ENCODE assay signal across 1 cellular context in the genomic region with DNA sequence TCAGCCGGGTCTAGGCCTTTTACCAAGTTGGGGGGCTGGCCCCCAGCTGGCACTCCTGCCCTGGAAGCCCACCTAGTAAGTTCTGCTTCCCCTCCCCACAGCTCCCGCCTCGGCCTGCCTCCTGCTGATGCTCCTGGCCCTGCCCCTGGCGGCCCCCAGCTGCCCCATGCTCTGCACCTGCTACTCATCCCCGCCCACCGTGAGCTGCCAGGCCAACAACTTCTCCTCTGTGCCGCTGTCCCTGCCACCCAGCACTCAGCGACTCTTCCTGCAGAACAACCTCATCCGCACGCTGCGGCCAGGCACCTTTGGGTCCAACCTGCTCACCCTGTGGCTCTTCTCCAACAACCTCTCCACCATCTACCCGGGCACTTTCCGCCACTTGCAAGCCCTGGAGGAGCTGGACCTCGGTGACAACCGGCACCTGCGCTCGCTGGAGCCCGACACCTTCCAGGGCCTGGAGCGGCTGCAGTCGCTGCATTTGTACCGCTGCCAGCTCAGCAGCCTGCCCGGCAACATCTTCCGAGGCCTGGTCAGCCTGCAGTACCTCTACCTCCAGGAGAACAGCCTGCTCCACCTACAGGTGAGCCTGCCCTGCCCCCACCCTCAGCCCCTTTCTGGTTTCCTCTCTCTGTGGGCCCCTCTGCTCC.
TF ChIP-seq lines count a peak whose summit lies in the region.

No MANE protein-coding gene starts in this region.

TF ChIP-seq in K562, 482 proteins besides CTCF, POLR2A, EP300 and RAD21:
- TF ChIP-seq, protein P1, sequence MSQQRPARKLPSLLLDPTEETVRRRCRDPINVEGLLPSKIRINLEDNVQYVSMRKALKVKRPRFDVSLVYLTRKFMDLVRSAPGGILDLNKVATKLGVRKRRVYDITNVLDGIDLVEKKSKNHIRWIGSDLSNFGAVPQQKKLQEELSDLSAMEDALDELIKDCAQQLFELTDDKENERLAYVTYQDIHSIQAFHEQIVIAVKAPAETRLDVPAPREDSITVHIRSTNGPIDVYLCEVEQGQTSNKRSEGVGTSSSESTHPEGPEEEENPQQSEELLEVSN (IDR thresholded peaks at IDR 0.05; ENCODE audit: borderline replicate concordance in 1 of 2, extremely low read depth in 1 of 2, insufficient read depth in 1 of 2, insufficient read length in 1 of 2, low read depth in 1 of 2, low read length in 1 of 2, poor library complexity in 1 of 2, severe bottlenecking in 1 of 2) = no peak
- TF ChIP-seq ATF1 (CRISPR knock-in tag; IDR thresholded peaks at IDR 0.05) (no peak), ATF1 (tag; IDR thresholded peaks at IDR 0.05) (no peak), CSDE1 (IDR thresholded peaks at IDR 0.05) (no peak), MAZ (CRISPR knock-in tag; conservative IDR thresholded peaks at IDR 0.05 in 1 of 2, IDR thresholded peaks at IDR 0.05 in 1 of 2) (no peak), RBM22 (IDR thresholded peaks at IDR 0.05; ENCODE audit: low read depth, low read length, poor library complexity, severe bottlenecking) (peak; percentile 29), ZNF41 (CRISPR knock-in tag; conservative IDR thresholded peaks at IDR 0.05) (no peak), HDAC8 (tag; IDR thresholded peaks at IDR 0.05) (no peak), SMARCC2 (IDR thresholded peaks at IDR 0.05; ENCODE audit: low read depth) (no peak), ZNF12 (CRISPR knock-in tag; IDR thresholded peaks at IDR 0.05) (no peak), POLR2G (IDR thresholded peaks at IDR 0.05; ENCODE audit: low read depth, low read length) (peak; percentile 61), FOXA3 (CRISPR knock-in tag; conservative IDR thresholded peaks at IDR 0.05 in 1 of 2, IDR thresholded peaks at IDR 0.05 in 1 of 2) (no peak), SP2 (IDR thresholded peaks at IDR 0.05; ENCODE audit: extremely low read depth, low read depth, low read length, poor library complexity, severe bottlenecking) (no peak), RBM25 (IDR thresholded peaks at IDR 0.05; ENCODE audit: low read depth, low read length, severe bottlenecking) (no peak)
- TF ChIP-seq, protein P2, sequence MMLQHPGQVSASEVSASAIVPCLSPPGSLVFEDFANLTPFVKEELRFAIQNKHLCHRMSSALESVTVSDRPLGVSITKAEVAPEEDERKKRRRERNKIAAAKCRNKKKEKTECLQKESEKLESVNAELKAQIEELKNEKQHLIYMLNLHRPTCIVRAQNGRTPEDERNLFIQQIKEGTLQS (IDR thresholded peaks at IDR 0.05) = no peak
- TF ChIP-seq, protein P2 (CRISPR knock-in tag; conservative IDR thresholded peaks at IDR 0.05) = no peak
- TF ChIP-seq, protein P3, sequence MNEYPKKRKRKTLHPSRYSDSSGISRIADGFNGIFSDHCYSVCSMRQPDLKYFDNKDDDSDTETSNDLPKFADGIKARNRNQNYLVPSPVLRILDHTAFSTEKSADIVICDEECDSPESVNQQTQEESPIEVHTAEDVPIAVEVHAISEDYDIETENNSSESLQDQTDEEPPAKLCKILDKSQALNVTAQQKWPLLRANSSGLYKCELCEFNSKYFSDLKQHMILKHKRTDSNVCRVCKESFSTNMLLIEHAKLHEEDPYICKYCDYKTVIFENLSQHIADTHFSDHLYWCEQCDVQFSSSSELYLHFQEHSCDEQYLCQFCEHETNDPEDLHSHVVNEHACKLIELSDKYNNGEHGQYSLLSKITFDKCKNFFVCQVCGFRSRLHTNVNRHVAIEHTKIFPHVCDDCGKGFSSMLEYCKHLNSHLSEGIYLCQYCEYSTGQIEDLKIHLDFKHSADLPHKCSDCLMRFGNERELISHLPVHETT (CRISPR knock-in tag; conservative IDR thresholded peaks at IDR 0.05 in 1 of 2, IDR thresholded peaks at IDR 0.05 in 1 of 2) = no peak
- TF ChIP-seq, protein P4, sequence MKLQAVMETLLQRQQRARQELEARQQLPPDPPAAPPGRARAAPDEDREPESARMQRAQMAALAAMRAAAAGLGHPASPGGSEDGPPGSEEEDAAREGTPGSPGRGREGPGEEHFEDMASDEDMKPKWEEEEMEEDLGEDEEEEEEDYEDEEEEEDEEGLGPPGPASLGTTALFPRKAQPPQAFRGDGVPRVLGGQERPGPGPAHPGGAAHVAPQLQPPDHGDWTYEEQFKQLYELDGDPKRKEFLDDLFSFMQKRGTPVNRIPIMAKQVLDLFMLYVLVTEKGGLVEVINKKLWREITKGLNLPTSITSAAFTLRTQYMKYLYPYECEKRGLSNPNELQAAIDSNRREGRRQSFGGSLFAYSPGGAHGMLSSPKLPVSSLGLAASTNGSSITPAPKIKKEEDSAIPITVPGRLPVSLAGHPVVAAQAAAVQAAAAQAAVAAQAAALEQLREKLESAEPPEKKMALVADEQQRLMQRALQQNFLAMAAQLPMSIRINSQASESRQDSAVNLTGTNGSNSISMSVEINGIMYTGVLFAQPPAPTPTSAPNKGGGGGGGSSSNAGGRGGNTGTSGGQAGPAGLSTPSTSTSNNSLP (IDR thresholded peaks at IDR 0.05; ENCODE audit: borderline replicate concordance, low read depth, low read length) = no peak
- TF ChIP-seq, protein P5, sequence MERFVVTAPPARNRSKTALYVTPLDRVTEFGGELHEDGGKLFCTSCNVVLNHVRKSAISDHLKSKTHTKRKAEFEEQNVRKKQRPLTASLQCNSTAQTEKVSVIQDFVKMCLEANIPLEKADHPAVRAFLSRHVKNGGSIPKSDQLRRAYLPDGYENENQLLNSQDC (CRISPR knock-in tag; IDR thresholded peaks at IDR 0.05) = no peak
- TF ChIP-seq, protein P6, sequence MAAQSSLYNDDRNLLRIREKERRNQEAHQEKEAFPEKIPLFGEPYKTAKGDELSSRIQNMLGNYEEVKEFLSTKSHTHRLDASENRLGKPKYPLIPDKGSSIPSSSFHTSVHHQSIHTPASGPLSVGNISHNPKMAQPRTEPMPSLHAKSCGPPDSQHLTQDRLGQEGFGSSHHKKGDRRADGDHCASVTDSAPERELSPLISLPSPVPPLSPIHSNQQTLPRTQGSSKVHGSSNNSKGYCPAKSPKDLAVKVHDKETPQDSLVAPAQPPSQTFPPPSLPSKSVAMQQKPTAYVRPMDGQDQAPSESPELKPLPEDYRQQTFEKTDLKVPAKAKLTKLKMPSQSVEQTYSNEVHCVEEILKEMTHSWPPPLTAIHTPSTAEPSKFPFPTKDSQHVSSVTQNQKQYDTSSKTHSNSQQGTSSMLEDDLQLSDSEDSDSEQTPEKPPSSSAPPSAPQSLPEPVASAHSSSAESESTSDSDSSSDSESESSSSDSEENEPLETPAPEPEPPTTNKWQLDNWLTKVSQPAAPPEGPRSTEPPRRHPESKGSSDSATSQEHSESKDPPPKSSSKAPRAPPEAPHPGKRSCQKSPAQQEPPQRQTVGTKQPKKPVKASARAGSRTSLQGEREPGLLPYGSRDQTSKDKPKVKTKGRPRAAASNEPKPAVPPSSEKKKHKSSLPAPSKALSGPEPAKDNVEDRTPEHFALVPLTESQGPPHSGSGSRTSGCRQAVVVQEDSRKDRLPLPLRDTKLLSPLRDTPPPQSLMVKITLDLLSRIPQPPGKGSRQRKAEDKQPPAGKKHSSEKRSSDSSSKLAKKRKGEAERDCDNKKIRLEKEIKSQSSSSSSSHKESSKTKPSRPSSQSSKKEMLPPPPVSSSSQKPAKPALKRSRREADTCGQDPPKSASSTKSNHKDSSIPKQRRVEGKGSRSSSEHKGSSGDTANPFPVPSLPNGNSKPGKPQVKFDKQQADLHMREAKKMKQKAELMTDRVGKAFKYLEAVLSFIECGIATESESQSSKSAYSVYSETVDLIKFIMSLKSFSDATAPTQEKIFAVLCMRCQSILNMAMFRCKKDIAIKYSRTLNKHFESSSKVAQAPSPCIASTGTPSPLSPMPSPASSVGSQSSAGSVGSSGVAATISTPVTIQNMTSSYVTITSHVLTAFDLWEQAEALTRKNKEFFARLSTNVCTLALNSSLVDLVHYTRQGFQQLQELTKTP (IDR thresholded peaks at IDR 0.05; ENCODE audit: low read depth in 1 of 2, partially characterized antibody in 2 of 2) = no peak
TF ChIP-seq in K562: peak in this region for 2.
